15 cellular contexts compared by ENCODE assay signal in genomic region chr5:57341380-57341979, GRCh38.
A peak's percentile ranks its signal among the peaks of the same experiment; 100 is the strongest.
DNase-seq lines count a peak whose midpoint lies in the region; ATAC-seq, FAIRE-seq and TF ChIP-seq lines count a peak whose summit lies in the region.
"Had no signal": no experiment of that assay in that cellular context is flagged by ENCODE, and none has a peak within 500 bp of the region (broad histone marks: within the 10 kb centered on the region; RNA-seq: fewer than 3 reads in every experiment).

No MANE protein-coding gene starts in this region.

- H3K36me3 ChIP-seq in IMR-90 (ENCODE audit: control insufficient read depth, insufficient read depth, low read length) = no peaks in the 10 kb centered on the region
- H3K36me3 ChIP-seq in astrocyte (ENCODE audit: insufficient read depth, low read length) = no peaks in the 10 kb centered on the region
- H3K36me3 ChIP-seq: BE2C had no signal

- no peak overlapping the region for H3K56ac ChIP-seq in IMR-90 (ENCODE audit: extremely low read depth, insufficient read depth, low read length)

- H3K36me3 Mint-ChIP-seq in astrocyte (ENCODE audit: low read depth, unreplicated experiment) = no peaks in the 10 kb centered on the region
- H3K36me3 Mint-ChIP-seq: CD4-positive, alpha-beta memory T cell had no signal

- no peak for FAIRE-seq in astrocyte (lab: Jason Lieb, UNC)
- FAIRE-seq: A549, GM12892, K562 had no signal

- no peaks in the 10 kb centered on the region for H3K79me2 ChIP-seq in astrocyte (ENCODE audit: insufficient read depth, low read length)

- H3K4me3 ChIP-seq in IMR-90 (ENCODE audit: insufficient read depth, low read depth, low read length) (no peak overlapping the region), astrocyte (ENCODE audit: insufficient read depth, low read depth, low read length) (no peak overlapping the region), fibroblast of the aortic adventitia (ENCODE audit: low read depth, low read length) (no peak overlapping the region)
- H3K4me3 ChIP-seq: A549, GM23338, K562 had no signal

- H3K4ac ChIP-seq in IMR-90 (ENCODE audit: low read depth, low read length) = no peak overlapping the region; the same call in 1 of the 2 replicates

- POLR2A ChIA-PET in IMR-90 (lab: Charles Lee; ENCODE audit: unreplicated experiment) = no interaction called here

- H2BK120ac ChIP-seq in IMR-90 (ENCODE audit: low read depth, low read length) = no peak overlapping the region

- CTCF ChIA-PET in IMR-90 (lab: Yijun Ruan, JAX) = no interaction called here

- H2BK15ac ChIP-seq in IMR-90 (ENCODE audit: low read depth, low read length) = no peak overlapping the region; the same call in 2 of the 3 replicates

- no peak overlapping the region for H3K14ac ChIP-seq in IMR-90 (replicated peaks; ENCODE audit: low read depth, low read length)

- H2AFZ ChIP-seq in IMR-90 (replicated peaks; ENCODE audit: low read length, poor library complexity) (no peak overlapping the region), astrocyte (ENCODE audit: low read depth, low read length) (no peak overlapping the region)
- H2AFZ ChIP-seq: GM23338 had no signal

- dilution Hi-C loops in IMR-90 (cut with HindIII; ENCODE audit: low sequenced_read_pairs, unreplicated experiment) = no loop called here

- H3K9me3 Mint-ChIP-seq in astrocyte (ENCODE audit: unreplicated experiment) = no peaks in the 10 kb centered on the region
- H3K9me3 Mint-ChIP-seq: GM23338 had no signal

- 0 out of 2 replicates have a peak overlapping the region, but pooled peaks have one; percentile 29 for H2BK20ac ChIP-seq in IMR-90 (ENCODE audit: low read depth, low read length)

- no peak for TF ChIP-seq RAD21 in IMR-90 (IDR thresholded peaks at IDR 0.05; ENCODE audit: low read length)

- no peak for DNase-seq in IMR-90
- DNase-seq in astrocyte (ENCODE audit: low read depth) = peak; percentile 5
- peak; percentile 52 for DNase-seq in fibroblast of the aortic adventitia (ENCODE audit: low read depth)
- no peak for DNase-seq in RPMI8226
- DNase-seq in GDM1 (lab: John Stamatoyannopoulos, UW) = no peak
- DNase-seq: BE2C; CD4-positive, alpha-beta memory T cell; H7 had no signal

- peaks cover 3% of the 10 kb centered on the region for H3K9me1 ChIP-seq in IMR-90 (ENCODE audit: insufficient read depth, low read length)

- no peaks in the 10 kb centered on the region for H3K79me1 ChIP-seq in IMR-90 (ENCODE audit: low read depth in 1 of 2, low read length in 2 of 2)

- TF ChIP-seq CTCF in IMR-90 (conservative IDR thresholded peaks at IDR 0.05; ENCODE audit: low read depth, low read length) (no peak), astrocyte (IDR thresholded peaks at IDR 0.05; ENCODE audit: insufficient read depth, low read depth, low read length) (no peak), fibroblast of the aortic adventitia (IDR thresholded peaks at IDR 0.05; ENCODE audit: insufficient read depth, low read length) (no peak)

- TF ChIP-seq POLR2A in IMR-90 (IDR thresholded peaks at IDR 0.05; ENCODE audit: low read depth, low read length) = no peak

- H3K4me1 ChIP-seq in IMR-90 (ENCODE audit: control insufficient read depth, insufficient read depth, low read length) = no peaks in the 10 kb centered on the region
- H3K4me1 ChIP-seq in astrocyte (ENCODE audit: insufficient read depth, low read length) = no peaks in the 10 kb centered on the region
- H3K4me1 ChIP-seq: BE2C had no signal

- no peak overlapping the region for H2AK9ac ChIP-seq in IMR-90 (replicated peaks; ENCODE audit: low read depth, low read length, poor library complexity)

- H3K4me2 ChIP-seq in IMR-90 (ENCODE audit: low read depth, low read length) (no peak overlapping the region), astrocyte (ENCODE audit: low read length) (no peak overlapping the region)
- H3K4me2 ChIP-seq: A549, GM23338 had no signal

- H3K27ac ChIP-seq in IMR-90 (ENCODE audit: insufficient read depth, low read length) = no peak overlapping the region
- no peak overlapping the region for H3K27ac ChIP-seq in astrocyte (ENCODE audit: low read depth, low read length)
- H3K27ac ChIP-seq: A549, C4-2B, HL-60 had no signal

- H3K27me3 ChIP-seq in IMR-90 (ENCODE audit: control insufficient read depth, insufficient read depth, low read length) (no peaks in the 10 kb centered on the region), astrocyte (ENCODE audit: insufficient read depth, low read length) (no peaks in the 10 kb centered on the region)
- H3K27me3 ChIP-seq: BE2C had no signal

- no peak overlapping the region for H3K23ac ChIP-seq in IMR-90 (ENCODE audit: low read depth, low read length)

- no peak overlapping the region for H2BK5ac ChIP-seq in IMR-90 (ENCODE audit: low read depth, low read length, poor library complexity, severe bottlenecking)

- no peak for ATAC-seq in IMR-90 (ENCODE audit: low read depth)
- no peak for ATAC-seq in HG02973 (IDR thresholded peaks at IDR 0.05; ENCODE audit: unreplicated experiment)
- ATAC-seq: A549, GM23338, K562 had no signal

- H3K4me1 Mint-ChIP-seq in astrocyte (ENCODE audit: low read depth, unreplicated experiment) = no peaks in the 10 kb centered on the region
- H3K4me1 Mint-ChIP-seq: CD4-positive, alpha-beta memory T cell; GM23338 had no signal

- no peak overlapping the region for H4K8ac ChIP-seq in IMR-90 (ENCODE audit: low read depth in 2 of 2, low read length in 2 of 2)

- in situ Hi-C loops in IMR-90 (cut with MboI; ENCODE audit: low sequenced_read_pairs) = no loop called here

- no TSS peak for BruUV-seq in IMR-90 (replicated peaks; lab: Mats Ljungman, UMichigan)

- WGBS in IMR-90 (ENCODE audit: extremely low coverage in 2 of 2, insufficient read length in 1 of 2), 2 experiments = no CpG with 5 or more reads among the region's 4 CpGs

- H4K5ac ChIP-seq in IMR-90 (ENCODE audit: low read depth, low read length) = no peak overlapping the region

- intact Hi-C loops in IMR-90 (cut with micrococcal nuclease) = no loop called here

- 0 out of 2 replicates have a peak overlapping the region, but pooled peaks have one; percentile 4 for H3K18ac ChIP-seq in IMR-90 (ENCODE audit: low read depth, low read length)

- H3K27me3 Mint-ChIP-seq in astrocyte (ENCODE audit: low read depth, unreplicated experiment) = no peaks in the 10 kb centered on the region
- H3K27me3 Mint-ChIP-seq: CD4-positive, alpha-beta memory T cell had no signal

- H3K27ac Mint-ChIP-seq in astrocyte (ENCODE audit: unreplicated experiment) = no peak overlapping the region
- H3K27ac Mint-ChIP-seq: CD4-positive, alpha-beta memory T cell; GM23338 had no signal

- H4K91ac ChIP-seq in IMR-90 (ENCODE audit: insufficient read depth, low read depth, low read length) = no peak overlapping the region

- no peak overlapping the region for H3K4me3 Mint-ChIP-seq in astrocyte (ENCODE audit: unreplicated experiment)
- H3K4me3 Mint-ChIP-seq: CD4-positive, alpha-beta memory T cell; GM23338 had no signal

- H4K20me1 ChIP-seq in IMR-90 (ENCODE audit: insufficient read depth, low read length) (no peaks in the 10 kb centered on the region), astrocyte (ENCODE audit: insufficient read depth, low read length) (no peaks in the 10 kb centered on the region)

- H3K9me3 ChIP-seq in IMR-90 (ENCODE audit: control insufficient read depth, insufficient read depth, low read length) (0 out of 2 replicates have a peak, but pooled peaks cover 2% of the 10 kb centered on the region), astrocyte (ENCODE audit: insufficient read depth, low read depth, low read length) (peaks cover 1% of the 10 kb centered on the region)
- H3K9me3 ChIP-seq: A549, BE2C had no signal

- no peak overlapping the region for H3K9ac ChIP-seq in IMR-90 (ENCODE audit: low read depth, low read length)
- no peak overlapping the region for H3K9ac ChIP-seq in astrocyte (ENCODE audit: low read length)

- no peak overlapping the region for H2AK5ac ChIP-seq in IMR-90 (ENCODE audit: low read depth, low read length)

TF ChIP-seq in IMR-90, 13 proteins besides CTCF, POLR2A, EP300 and RAD21:
- peak; percentile 66 for TF ChIP-seq CEBPB (IDR thresholded peaks at IDR 0.05; ENCODE audit: low read depth, low read length)
- no peak for TF ChIP-seq RCOR1 (IDR thresholded peaks at IDR 0.05; ENCODE audit: insufficient replicate concordance, low read length)
- no peak for TF ChIP-seq SMC3 (IDR thresholded peaks at IDR 0.05; ENCODE audit: low read depth, low read length)
- TF ChIP-seq MAFK (IDR thresholded peaks at IDR 0.05; ENCODE audit: low read depth, low read length) = no peak
- no peak for TF ChIP-seq ELK1 (IDR thresholded peaks at IDR 0.05; ENCODE audit: borderline replicate concordance, low read depth, low read length)
TF ChIP-seq in IMR-90: peak in this region for 1.

Comparison
In these comparisons a context has a peak if more than half of its experiments do, and no peak if none do; other contexts are left out.
1. DNase-seq: peak in astrocyte (single experiment) and fibroblast of the aortic adventitia (single experiment); none in IMR-90 (single experiment), RPMI8226 (single experiment) and GDM1 (single experiment).